In the genomic region with DNA sequence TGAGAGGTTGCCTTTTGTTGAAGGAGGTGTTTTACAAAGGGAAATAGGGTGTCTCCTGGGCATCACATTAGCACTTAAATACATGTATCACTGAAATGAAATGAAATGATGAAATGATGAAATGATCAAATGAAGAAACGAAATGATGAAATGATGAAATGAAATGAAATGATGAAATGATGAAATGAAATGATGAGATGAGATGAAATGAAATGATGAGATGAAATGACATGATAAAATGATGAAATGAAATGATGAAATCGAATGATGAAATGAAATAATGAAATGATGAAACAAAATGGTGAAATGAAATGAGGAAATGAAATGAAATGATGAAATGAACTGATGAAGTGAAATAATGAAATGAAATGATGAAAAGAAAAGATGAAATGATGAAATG, we compare ENCODE assay signal across 8 cellular contexts.
DNase-seq lines count a peak whose midpoint lies in the region; ATAC-seq, FAIRE-seq and TF ChIP-seq lines count a peak whose summit lies in the region.
"Not testable (repeated sequence)": the region's sequence is repeated elsewhere in the genome, so short reads cannot be mapped to it uniquely, and the experiment has no call there.

No MANE protein-coding gene starts in this region.

- not testable (repeated sequence) for TF ChIP-seq RAD21 in GM12878 (IDR thresholded peaks at IDR 0.05; ENCODE audit: insufficient read depth, low read depth, low read length); K562 (CRISPR knock-in tag; conservative IDR thresholded peaks at IDR 0.05 in 1 of 2, IDR thresholded peaks at IDR 0.05 in 1 of 2)

- SMC1A ChIA-PET in GM12878 (lab: Charles Lee; ENCODE audit: uncharacterized antibody, unreplicated experiment): not testable (repeated sequence)

- TF ChIP-seq CTCF in HEK293 (tag by site-specific recombination; IDR thresholded peaks at IDR 0.05); GM12878 (IDR thresholded peaks at IDR 0.05 in 2 of 3, conservative IDR thresholded peaks at IDR 0.05 in 1 of 3; ENCODE audit: control insufficient read depth in 2 of 3, extremely low read depth in 1 of 3, insufficient read depth in 1 of 3, low read depth in 3 of 3, low read length in 3 of 3); K562 (IDR thresholded peaks at IDR 0.05 in 2 of 3, conservative IDR thresholded peaks at IDR 0.05 in 1 of 3; ENCODE audit: insufficient read depth in 2 of 3, low read depth in 1 of 3, low read length in 3 of 3): not testable (repeated sequence)

- DNase-seq in RCC 7860 (ENCODE audit: low spot score); GM12878 (ENCODE audit: low read depth, low spot score); K562 (ENCODE audit: extremely low read depth in 1 of 4, low spot score in 3 of 4); frontal cortex (ENCODE audit: low spot score in 2 of 2); small intestine: not testable (repeated sequence)

- BruUV-seq in GM12878 (replicated peaks; lab: Mats Ljungman, UMichigan); K562 (replicated peaks; lab: Mats Ljungman, UMichigan): not testable (repeated sequence)

- POLR2A ChIA-PET in HEK293 (lab: Yijun Ruan, JAX); GM12878 (lab: Charles Lee); K562 (lab: Yijun Ruan, JAX): not testable (repeated sequence)

- H3K36me3 ChIP-seq in HEK293 (ENCODE audit: control insufficient read depth in 2 of 2, insufficient read depth in 1 of 2, low read length in 2 of 2); GM12878 (ENCODE audit: control insufficient read depth in 2 of 2, insufficient read depth in 2 of 2, low read length in 1 of 2); K562 (ENCODE audit: control insufficient read depth, insufficient read depth, low read length); small intestine (ENCODE audit: control insufficient read depth in 2 of 2, insufficient read depth in 2 of 2, low read length in 2 of 2): not testable (repeated sequence)

- FAIRE-seq in RCC 7860 (lab: Jason Lieb, UNC) (peak; percentile 43), colon (lab: Jason Lieb, UNC) (peak; percentile 61), endometrium (lab: Jason Lieb, UNC) (peak; percentile 80), frontal cortex (lab: Jason Lieb, UNC) (peak; percentile 91), small intestine (lab: Jason Lieb, UNC) (peak; percentile 61)
- not testable (repeated sequence) for FAIRE-seq in GM12878 (lab: Jason Lieb, UNC); K562 (lab: Jason Lieb, UNC)

- H3K4me2 ChIP-seq in GM12878 (ENCODE audit: control insufficient read depth, insufficient read depth); K562 (ENCODE audit: insufficient read depth, low read length): not testable (repeated sequence)

- not testable (repeated sequence) for H3K9ac ChIP-seq in GM12878 (ENCODE audit: control insufficient read depth, insufficient read depth, low read length); K562 (ENCODE audit: insufficient read depth in 1 of 2, low read depth in 2 of 2, low read length in 2 of 2)

- not testable (repeated sequence) for H4K20me1 ChIP-seq in GM12878 (ENCODE audit: control insufficient read depth, insufficient read depth); K562 (replicated peaks; ENCODE audit: control insufficient read depth, insufficient read depth, low read length)

- intact Hi-C loops in GM12878 (cut with micrococcal nuclease; ENCODE audit: unreplicated experiment); K562 (cut with micrococcal nuclease): not testable (repeated sequence)

- not testable (repeated sequence) for H3K27ac ChIP-seq in HEK293 (ENCODE audit: extremely low read depth, low read depth, low read length); GM12878 (ENCODE audit: control insufficient read depth, insufficient read depth); K562 (ENCODE audit: extremely low read depth, low read depth, low read length); small intestine (ENCODE audit: low read depth in 1 of 2, low read length in 1 of 2)

- WGBS in GM12878 (ENCODE audit: insufficient coverage, insufficient replicate concordance, low lambda C conversion rate, missing lambda C conversion rate): 3% methylated on average over 2 of the region's 2 CpGs
- WGBS in K562 (ENCODE audit: insufficient coverage, low coverage, missing lambda C conversion rate): 62% methylated on average over 2 of the region's 2 CpGs
- 77 to 82% (median 78%) methylated on average over 2 of the region's 2 CpGs for WGBS in small intestine, 3 donors

- H3K79me2 ChIP-seq in GM12878 (ENCODE audit: control insufficient read depth, insufficient read depth, low read length); K562 (ENCODE audit: control insufficient read depth, insufficient read depth, low read length): not testable (repeated sequence)

- H3K9me1 ChIP-seq in K562 (ENCODE audit: control insufficient read depth, insufficient read depth, low read length): not testable (repeated sequence)

- RAD21 ChIA-PET in GM12878 (lab: Charles Lee; ENCODE audit: unreplicated experiment): not testable (repeated sequence)

- in situ Hi-C loops in GM12878 (cut with MboI); K562 (cut with MboI): not testable (repeated sequence)

- not testable (repeated sequence) for H3K4me3 ChIP-seq in HEK293 (ENCODE audit: low read depth, low read length); GM12878; K562; small intestine (ENCODE audit: low read depth in 1 of 2, low read length in 2 of 2)

- H3K4me1 ChIP-seq in HEK293 (ENCODE audit: control insufficient read depth, insufficient read depth, low read length); GM12878 (ENCODE audit: control insufficient read depth, insufficient read depth, low read length); K562 (replicated peaks in 1 of 2; ENCODE audit: control insufficient read depth in 2 of 2, insufficient read depth in 2 of 2, low read length in 2 of 2); small intestine (ENCODE audit: control insufficient read depth in 2 of 2, insufficient read depth in 1 of 2, low read depth in 1 of 2, low read length in 1 of 2): not testable (repeated sequence)

- H3K9me3 ChIP-seq in HEK293 (ENCODE audit: control insufficient read depth, insufficient read depth, low read depth, low read length); GM12878 (replicated peaks; ENCODE audit: control insufficient read depth, insufficient read depth, low read length); K562 (replicated peaks; ENCODE audit: control insufficient read depth, insufficient read depth, low read depth, low read length); small intestine (ENCODE audit: control insufficient read depth, low read depth): not testable (repeated sequence)

- not testable (repeated sequence) for ATAC-seq in GM12878, K562

- H2AFZ ChIP-seq in GM12878 (ENCODE audit: control insufficient read depth, low read depth, low read length); K562 (ENCODE audit: low read depth, low read length): not testable (repeated sequence)

- TF ChIP-seq EP300 in GM12878 (IDR thresholded peaks at IDR 0.05; ENCODE audit: borderline replicate concordance in 1 of 2, control insufficient read depth in 1 of 2, low read depth in 2 of 2, low read length in 2 of 2); K562 (IDR thresholded peaks at IDR 0.05; ENCODE audit: low read length): not testable (repeated sequence)

- not testable (repeated sequence) for H3K27me3 ChIP-seq in GM12878 (replicated peaks in 1 of 2; ENCODE audit: control insufficient read depth in 2 of 2, insufficient read depth in 2 of 2, low read length in 1 of 2); K562 (ENCODE audit: control insufficient read depth in 2 of 2, insufficient read depth in 2 of 2, low read length in 2 of 2); small intestine (ENCODE audit: control insufficient read depth in 2 of 2, insufficient read depth in 2 of 2, low read length in 2 of 2)

- TF ChIP-seq POLR2A in GM12878 (IDR thresholded peaks at IDR 0.05; ENCODE audit: low read depth, low read length); K562 (conservative IDR thresholded peaks at IDR 0.05): not testable (repeated sequence)

- CTCF ChIA-PET in HEK293 (lab: Yijun Ruan, JAX); GM12878 (lab: Yijun Ruan, JAX); K562 (lab: Yijun Ruan, JAX; ENCODE audit: low intra/inter-chr PET ratio): not testable (repeated sequence)

TF ChIP-seq in HEK293, 187 proteins besides CTCF, POLR2A, EP300 and RAD21 (continues in another document):
- peak; percentile 65 for TF ChIP-seq ZNF366 (tag by site-specific recombination; conservative IDR thresholded peaks at IDR 0.05)

TF ChIP-seq in GM12878, 131 proteins besides CTCF, POLR2A, EP300 and RAD21:
- TF ChIP-seq ZNF24 (IDR thresholded peaks at IDR 0.05): peak; percentile 11; the same call in 1 of the 2 replicates

TF ChIP-seq in K562, 482 proteins besides CTCF, POLR2A, EP300 and RAD21 (continues in another document):
- TF ChIP-seq ZSCAN32 (CRISPR knock-in tag; IDR thresholded peaks at IDR 0.05) (0 out of 2 replicates have a peak, but pooled peaks have one; percentile 23), CEBPB (tag; IDR thresholded peaks at IDR 0.05) (peak; percentile 81), TRIM24 (IDR thresholded peaks at IDR 0.05) (peak; percentile 97 to 99), CEBPG (tag; conservative IDR thresholded peaks at IDR 0.05 in 1 of 2, IDR thresholded peaks at IDR 0.05 in 1 of 2) (peak; percentile 9 to 69; a peak in 2 of 4 replicates), ATF3 (IDR thresholded peaks at IDR 0.05) (peak; percentile 85)
- TF ChIP-seq CEBPG (CRISPR knock-in tag; IDR thresholded peaks at IDR 0.05); ATF3 (CRISPR knock-in tag; conservative IDR thresholded peaks at IDR 0.05): not testable (repeated sequence)
